Comparison of ENCODE assay signal across 8 cellular contexts in the genomic region with DNA sequence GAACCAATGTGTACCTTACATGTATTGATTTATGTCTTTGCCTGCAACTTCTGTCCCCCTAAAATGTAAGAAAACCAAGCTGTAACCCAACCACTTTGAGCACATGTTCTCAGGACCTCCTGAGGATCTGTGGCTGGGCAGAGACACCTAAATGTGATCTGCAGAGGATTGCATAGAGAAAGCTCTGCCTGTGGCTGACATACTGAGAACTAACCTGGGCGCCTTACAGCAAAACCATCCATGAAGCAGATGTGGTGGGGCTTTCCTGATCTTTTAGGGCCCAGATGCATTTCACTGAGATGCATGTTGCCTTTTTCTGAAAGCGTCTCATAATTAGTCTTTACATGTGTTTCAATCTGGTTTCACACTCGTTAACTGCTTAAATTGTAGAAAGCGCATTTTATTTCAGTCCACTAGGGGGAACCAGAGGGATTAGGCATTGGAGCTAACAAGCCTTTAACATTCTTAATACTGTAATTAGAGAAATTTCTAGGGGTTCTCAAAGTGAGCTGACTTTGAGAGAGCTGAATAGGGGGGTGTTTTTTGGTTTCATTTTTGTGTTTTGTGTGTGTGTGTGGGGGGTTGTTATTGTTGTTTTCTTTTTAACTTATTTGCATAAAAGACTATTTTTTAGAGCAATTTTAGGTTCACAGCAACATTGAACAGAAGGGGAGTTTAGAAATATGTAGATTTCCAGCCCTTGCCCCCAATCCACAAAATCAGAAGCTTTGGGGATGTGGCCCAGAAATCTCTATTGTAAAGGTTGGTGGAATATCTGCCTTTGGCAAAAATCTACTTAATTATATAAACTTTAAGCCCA. TPM values are rescaled to one million over a fixed set of nuclear protein-coding genes. Genes with fewer than 3 reads are reported as not detected.
A peak's percentile ranks its signal among the peaks of the same experiment; 100 is the strongest.
DNase-seq lines count a peak whose midpoint lies in the region; ATAC-seq and TF ChIP-seq lines count a peak whose summit lies in the region.

No MANE protein-coding gene starts in this region.

- ATAC-seq in GM18505 (IDR thresholded peaks at IDR 0.05; ENCODE audit: unreplicated experiment) = peak; percentile 88
- peak; percentile 92 for ATAC-seq in HG02870 (IDR thresholded peaks at IDR 0.05; ENCODE audit: unreplicated experiment)
- ATAC-seq in T-cell (replicated peaks in 1 of 4) = peak; percentile 55 to 73 (median 68)

- H3K4me1 Mint-ChIP-seq in T-cell = peaks cover 0 to 5% (median 5%) of the 10 kb centered on the region in 3 donors

- no peak overlapping the region for H4K8ac ChIP-seq in neuronal stem cell (ENCODE audit: low read depth, low read length)

- H2AFZ ChIP-seq in neuronal stem cell (ENCODE audit: low read length) = peak overlapping the region; percentile 37

- no peak overlapping the region for H3K9ac ChIP-seq in neuronal stem cell (ENCODE audit: low read depth, low read length, poor library complexity)

- H3K9me3 Mint-ChIP-seq in T-cell = no peaks in the 10 kb centered on the region

- H3K36me3 ChIP-seq in neuronal stem cell (replicated peaks in 1 of 2; ENCODE audit: control insufficient read depth in 2 of 2, insufficient read depth in 2 of 2, low read length in 2 of 2) = no peaks in the 10 kb centered on the region

- H3K79me1 ChIP-seq in neuronal stem cell (ENCODE audit: low read depth, low read length) = no peaks in the 10 kb centered on the region

- H2BK5ac ChIP-seq in neuronal stem cell (ENCODE audit: low read length) = no peak overlapping the region

- H3K4me3 Mint-ChIP-seq in T-cell = no peak overlapping the region

- no peak overlapping the region for H2BK120ac ChIP-seq in neuronal stem cell (ENCODE audit: low read depth, low read length)

- no peak overlapping the region for H2AK5ac ChIP-seq in neuronal stem cell (ENCODE audit: low read depth, low read length)

- H3K18ac ChIP-seq in neuronal stem cell (ENCODE audit: low read length) = no peak overlapping the region

- POLR2A ChIA-PET in T-cell (lab: Charles Lee) = interaction anchor here in 1 of 2 donors (0.6 kb wide), 1 partner anchor 162 kb away, joined by 3 read pairs; no protein-coding TSS in a partner anchor

- H3K4ac ChIP-seq in neuronal stem cell (ENCODE audit: low read length) = no peak overlapping the region

- TF ChIP-seq POLR2A in GM18505 (IDR thresholded peaks at IDR 0.05; ENCODE audit: borderline replicate concordance, extremely low read depth, insufficient read depth, insufficient read length) = no peak

- no peaks in the 10 kb centered on the region for H3K36me3 Mint-ChIP-seq in T-cell

- H3K4me3 ChIP-seq in fibroblast of pulmonary artery (replicated peaks; ENCODE audit: low read depth, low read length) (no peak overlapping the region), neuronal stem cell (ENCODE audit: low read length in 2 of 2) (no peak overlapping the region)

- H4K91ac ChIP-seq in neuronal stem cell (ENCODE audit: low read depth, low read length, poor library complexity) = no peak overlapping the region

- no peak overlapping the region for H2BK15ac ChIP-seq in neuronal stem cell (ENCODE audit: low read length)

- peak; percentile 86 for TF ChIP-seq CTCF in fibroblast of pulmonary artery (IDR thresholded peaks at IDR 0.05; ENCODE audit: low read length, missing control alignments)

- peaks cover 3 to 11% of the 10 kb centered on the region in 2 donors for H3K9me3 ChIP-seq in neuronal stem cell (replicated peaks in 1 of 2; ENCODE audit: control insufficient read depth in 2 of 2, insufficient read depth in 1 of 2, low read depth in 1 of 2, low read length in 2 of 2)

- no peak overlapping the region for H3K23ac ChIP-seq in neuronal stem cell (ENCODE audit: low read depth, low read length, poor library complexity)

- H3K27ac Mint-ChIP-seq in T-cell = no peak overlapping the region

- peaks cover 0 to 1% of the 10 kb centered on the region in 2 donors for H3K4me1 ChIP-seq in neuronal stem cell (ENCODE audit: control insufficient read depth in 2 of 2, insufficient read depth in 1 of 2, low read depth in 1 of 2, low read length in 2 of 2)

- CTCF ChIA-PET in T-cell (lab: Charles Lee) = interaction anchor here (0.5 to 1.3 kb wide), 18 partner anchors 8 to 1932 kb away, joined by 3 to 8 read pairs (median 3); no protein-coding TSS in a partner anchor

- no CpG with 5 or more reads among the region's 4 CpGs for WGBS in neuronal stem cell (ENCODE audit: extremely low coverage in 2 of 2, insufficient read length in 2 of 2, insufficient replicate concordance in 1 of 2), 2 donors

- no peaks in the 10 kb centered on the region for H3K27me3 ChIP-seq in neuronal stem cell (ENCODE audit: control insufficient read depth in 3 of 3, insufficient read depth in 3 of 3, low read depth in 1 of 3, low read length in 3 of 3)

- no peak overlapping the region for H3K14ac ChIP-seq in neuronal stem cell (ENCODE audit: low read length)

- no peak overlapping the region for H2BK12ac ChIP-seq in neuronal stem cell (ENCODE audit: low read length)

- peak; percentile 82 for DNase-seq in Ammon's horn (ENCODE audit: low spot score)
- peak; percentile 38 for DNase-seq in NCI-H146 (lab: John Stamatoyannopoulos, UW)
- DNase-seq in T-cell = peak in 7 of 34 experiments; percentile 3 to 41 (median 16)
- DNase-seq in fibroblast of pulmonary artery (ENCODE audit: low read depth) = peak; percentile 85
- DNase-seq in neuronal stem cell (ENCODE audit: low spot score) = peak; percentile 64
- DNase-seq in occipital lobe (lab: John Stamatoyannopoulos, UW) = no peak

- no peak overlapping the region for H3K4me2 ChIP-seq in neuronal stem cell (ENCODE audit: insufficient read depth, low read length, poor library complexity, severe bottlenecking)

- no peak overlapping the region for H3K27ac ChIP-seq in neuronal stem cell (replicated peaks; ENCODE audit: low read length)

- H3K27me3 Mint-ChIP-seq in T-cell = peaks cover 0 to 1% of the 10 kb centered on the region in 2 donors

RNA-seq across cellular contexts. Expression of a gene that starts 50.9 kb away (rescaled TPM):
- total RNA-seq in T-cell (1 to 10 TPM; 3.6 to 6.4 (median 5.1) TPM), occipital lobe (37.3 TPM)
- 11.3 TPM for polyA plus RNA-seq in neuronal stem cell (2013, experiment 1 of 2)
- polyA plus RNA-seq in neuronal stem cell (2013, experiment 2 of 2) = 10.6 TPM
